In the genomic region with DNA sequence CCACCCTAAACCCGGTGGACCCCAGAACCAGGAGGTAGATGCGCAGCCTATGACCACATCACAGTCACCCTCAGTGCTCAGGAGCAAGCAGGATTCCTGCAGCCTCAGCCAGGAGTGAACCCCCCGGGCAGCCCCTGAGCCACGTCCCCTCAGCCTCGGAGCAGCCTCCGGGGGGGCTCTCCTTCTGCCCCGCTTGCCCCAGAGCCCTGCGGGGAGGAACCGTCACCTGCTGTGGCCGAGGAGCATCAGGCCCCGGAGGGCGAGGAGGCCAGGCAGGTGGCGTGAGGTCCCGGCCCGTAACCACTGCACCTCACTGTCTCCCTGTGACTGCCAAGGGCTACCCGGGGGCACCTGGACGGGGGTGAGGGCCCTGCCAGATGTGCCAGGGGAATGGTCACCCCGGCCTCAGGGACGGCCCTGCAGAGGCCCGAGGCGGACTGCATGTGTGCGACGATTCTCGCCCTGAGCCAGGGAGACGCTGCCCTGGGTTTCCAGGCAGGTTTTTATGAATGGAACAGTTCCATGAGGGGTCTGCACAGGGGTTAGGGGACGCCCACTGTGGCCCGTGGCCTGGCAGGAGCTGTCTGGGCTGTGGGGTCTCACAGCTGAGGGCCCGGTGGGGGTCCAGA, we compare ENCODE assay signal across 33 cellular contexts.
"Had no signal": no experiment of that assay in that cellular context is flagged by ENCODE, and none has a peak within 500 bp of the region (broad histone marks: within the 10 kb centered on the region; RNA-seq: fewer than 3 reads in every experiment).

No MANE protein-coding gene starts in this region.

- FAIRE-seq: bronchial epithelial cell, TTC549 had no signal

- H3K27me3 ChIP-seq: adrenal gland, cardiac muscle cell had no signal

- H3K27ac ChIP-seq: adrenal gland, cardiac muscle cell, VCaP had no signal

- DNase-seq: activated B cell treated with CpG ODN at 0.5 μM for 24 hours; activated CD4-positive, alpha-beta memory T cell treated with anti-CD3 and anti-CD28 coated beads for 36 hours; activated CD4-positive, alpha-beta T cell treated with anti-CD3 and anti-CD28 coated beads for 4 hours; activated CD4-positive, alpha-beta T cell treated with anti-CD3 and anti-CD28 coated beads, Interleukin-2, amount 10 ng/mL, durations not matched to agents 24 days and 14 days; activated CD4-positive, alpha-beta T cell treated with anti-CD3 and anti-CD28 coated beads, Interleukin-2, amount 50 U/mL, for 1 hour; activated CD4-positive, alpha-beta T cell treated with anti-CD3 and anti-CD28 coated beads, Interleukin-2, amount 50 U/mL, for 4 hours; activated CD4-positive, CD25-positive, alpha-beta regulatory T cell treated with anti-CD3 and anti-CD28 coated beads, Interleukin-2, amount 50 U/mL, for 72 hours; activated CD8-positive, alpha-beta memory T cell treated with anti-CD3 and anti-CD28 coated beads, Interleukin-2, amount 50 U/mL, for 4 hours; activated CD8-positive, alpha-beta T cell treated with anti-CD3 and anti-CD28 coated beads for 36 hours; activated effector memory CD4-positive, alpha-beta T cell treated with anti-CD3 and anti-CD28 coated beads, Interleukin-2, amount 50 U/mL, for 16 hours; activated gamma-delta T cell treated with Interleukin-2 at 50 U/mL for 16 hours; activated naive CD4-positive, alpha-beta T cell; activated naive CD4-positive, alpha-beta T cell treated with anti-CD3 and anti-CD28 coated beads for 36 hours; activated naive CD4-positive, alpha-beta T cell treated with anti-CD3 and anti-CD28 coated beads, Interleukin-2, amount 50 U/mL, for 16 hours; activated naive CD8-positive, alpha-beta T cell treated with anti-CD3 and anti-CD28 coated beads for 36 hours; activated T-cell treated with anti-CD3 and anti-CD28 coated beads for 4 hours; activated T-cell treated with anti-CD3 and anti-CD28 coated beads, Interleukin-2, amount 50 U/mL, for 1 hour; activated T-cell treated with anti-CD3 and anti-CD28 coated beads, Interleukin-2, amount 50 U/mL, for 4 hours; activated T-cell treated with anti-CD3 and anti-CD28 coated beads, Interleukin-2, amount 50 U/mL, for 72 hours; adrenal gland; amniotic stem cell; aorta; caudate nucleus; cerebellar nuclear complex; T-helper 1 cell; T-helper 2 cell; T-helper 9 cell had no signal

- H3K4me3 ChIP-seq: adrenal gland, cardiac muscle cell had no signal

- H3K9me3 ChIP-seq: adrenal gland had no signal

- ATAC-seq: activated CD8-positive, alpha-beta T cell treated with anti-CD3 and anti-CD28 coated beads for 36 hours; activated naive CD4-positive, alpha-beta T cell treated with anti-CD3 and anti-CD28 coated beads, Interleukin-2, amount 50 U/mL, for 72 hours; activated T-cell treated with anti-CD3 and anti-CD28 coated beads, Interleukin-2, amount 50 U/mL, for 4 hours; activated T-cell treated with anti-CD3 and anti-CD28 coated beads, Interleukin-2, amount 50 U/mL, for 72 hours; activated T-helper 17 cell treated with anti-CD3 and anti-CD28 coated beads, Interleukin-2, amount 50 U/mL, for 72 hours had no signal

- H3K36me3 ChIP-seq: cardiac muscle cell had no signal
